Comparison of ENCODE assay signal across 1 cellular context in genomic region chr16:46689492-46690280, GRCh38.
TF ChIP-seq lines count a peak whose summit lies in the region.

ORC6 (plus strand) TSS chr16:46689659; CDS start chr16:46689706, 47 bp downstream.

TF ChIP-seq in K562, 482 proteins besides CTCF, POLR2A, EP300 and RAD21 (continued from another document and continues in another):
- TF ChIP-seq, protein P1, sequence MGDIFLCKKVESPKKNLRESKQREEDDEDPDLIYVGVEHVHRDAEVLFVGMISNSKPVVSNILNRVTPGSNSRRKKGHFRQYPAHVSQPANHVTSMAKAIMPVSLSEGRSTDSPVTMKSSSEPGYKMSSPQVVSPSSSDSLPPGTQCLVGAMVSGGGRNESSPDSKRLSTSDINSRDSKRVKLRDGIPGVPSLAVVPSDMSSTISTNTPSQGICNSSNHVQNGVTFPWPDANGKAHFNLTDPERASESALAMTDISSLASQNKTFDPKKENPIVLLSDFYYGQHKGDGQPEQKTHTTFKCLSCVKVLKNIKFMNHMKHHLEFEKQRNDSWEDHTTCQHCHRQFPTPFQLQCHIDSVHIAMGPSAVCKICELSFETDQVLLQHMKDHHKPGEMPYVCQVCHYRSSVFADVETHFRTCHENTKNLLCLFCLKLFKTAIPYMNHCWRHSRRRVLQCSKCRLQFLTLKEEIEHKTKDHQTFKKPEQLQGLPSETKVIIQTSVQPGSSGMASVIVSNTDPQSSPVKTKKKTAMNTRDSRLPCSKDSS (IDR thresholded peaks at IDR 0.05; ENCODE audit: low read depth, partially characterized antibody), result no peak
- TF ChIP-seq TARDBP (IDR thresholded peaks at IDR 0.05), result no peak
- no peak for TF ChIP-seq ZNF280B (CRISPR knock-in tag; IDR thresholded peaks at IDR 0.05)
- TF ChIP-seq SP1 (CRISPR knock-in tag; IDR thresholded peaks at IDR 0.05), result peak; percentile 56
- no peak for TF ChIP-seq ZNF561 (CRISPR knock-in tag; conservative IDR thresholded peaks at IDR 0.05)
- TF ChIP-seq SIN3B (IDR thresholded peaks at IDR 0.05; ENCODE audit: low read depth), result peak; percentile 45; the same call in 1 of the 2 replicates
- no peak for TF ChIP-seq ZKSCAN1 (IDR thresholded peaks at IDR 0.05; ENCODE audit: low read depth, low read length)
- no peak for TF ChIP-seq BACH1 (tag; IDR thresholded peaks at IDR 0.05)
- TF ChIP-seq PHB2 (IDR thresholded peaks at IDR 0.05; ENCODE audit: low read depth), result no peak
- TF ChIP-seq BCOR (IDR thresholded peaks at IDR 0.05), result no peak
- TF ChIP-seq ATF1 (CRISPR knock-in tag; IDR thresholded peaks at IDR 0.05), result no peak
- TF ChIP-seq ATF1 (tag; IDR thresholded peaks at IDR 0.05), result peak; percentile 16; the same call in 1 of the 2 replicates
- TF ChIP-seq RBM14 (IDR thresholded peaks at IDR 0.05; ENCODE audit: borderline replicate concordance, insufficient read depth, low read depth, low read length), result no peak
- TF ChIP-seq SP2 (IDR thresholded peaks at IDR 0.05; ENCODE audit: extremely low read depth, low read depth, low read length, poor library complexity, severe bottlenecking), result peak; percentile 52
- peak in 1 of 2 experiments; percentile 8; a peak in 2 of 4 replicates for TF ChIP-seq MNT (conservative IDR thresholded peaks at IDR 0.05)
- no peak for TF ChIP-seq ZSCAN32 (CRISPR knock-in tag; IDR thresholded peaks at IDR 0.05)
- TF ChIP-seq ETS2 (tag; IDR thresholded peaks at IDR 0.05; ENCODE audit: borderline replicate concordance, poor library complexity, severe bottlenecking), result no peak
- no peak for TF ChIP-seq ZBTB7A (IDR thresholded peaks at IDR 0.05; ENCODE audit: borderline replicate concordance, control insufficient read depth, low read depth, low read length)
- TF ChIP-seq POLR3G (IDR thresholded peaks at IDR 0.05; ENCODE audit: extremely low read depth, insufficient read length, insufficient replicate concordance), result no peak
- no peak for TF ChIP-seq NELFE (IDR thresholded peaks at IDR 0.05; ENCODE audit: insufficient read depth, insufficient read length)
- TF ChIP-seq CBX1 (IDR thresholded peaks at IDR 0.05; ENCODE audit: low read depth), result 0 out of 2 replicates have a peak, but pooled peaks have one; percentile 22
- peak; percentile 60; the same call in 1 of the 2 replicates for TF ChIP-seq GABPB1 (CRISPR knock-in tag; IDR thresholded peaks at IDR 0.05)
- TF ChIP-seq, protein P2, sequence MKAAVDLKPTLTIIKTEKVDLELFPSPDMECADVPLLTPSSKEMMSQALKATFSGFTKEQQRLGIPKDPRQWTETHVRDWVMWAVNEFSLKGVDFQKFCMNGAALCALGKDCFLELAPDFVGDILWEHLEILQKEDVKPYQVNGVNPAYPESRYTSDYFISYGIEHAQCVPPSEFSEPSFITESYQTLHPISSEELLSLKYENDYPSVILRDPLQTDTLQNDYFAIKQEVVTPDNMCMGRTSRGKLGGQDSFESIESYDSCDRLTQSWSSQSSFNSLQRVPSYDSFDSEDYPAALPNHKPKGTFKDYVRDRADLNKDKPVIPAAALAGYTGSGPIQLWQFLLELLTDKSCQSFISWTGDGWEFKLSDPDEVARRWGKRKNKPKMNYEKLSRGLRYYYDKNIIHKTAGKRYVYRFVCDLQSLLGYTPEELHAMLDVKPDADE (conservative IDR thresholded peaks at IDR 0.05; ENCODE audit: control insufficient read depth, low read depth, low read length), result peak; percentile 36; the same call in 1 of the 2 replicates
- peak; percentile 38; the same call in 1 of the 2 replicates for TF ChIP-seq RB1 (IDR thresholded peaks at IDR 0.05; ENCODE audit: low read depth)
- no peak for TF ChIP-seq ZFP30 (CRISPR knock-in tag; IDR thresholded peaks at IDR 0.05; ENCODE audit: borderline replicate concordance)
- TF ChIP-seq BRD9 (IDR thresholded peaks at IDR 0.05; ENCODE audit: low read depth, partially characterized antibody), result no peak
- TF ChIP-seq BHLHE40 (IDR thresholded peaks at IDR 0.05; ENCODE audit: low read length), result no peak
- no peak for TF ChIP-seq KDM4B (IDR thresholded peaks at IDR 0.05; ENCODE audit: borderline replicate concordance in 2 of 2, low read depth in 1 of 2)
- TF ChIP-seq SREBF1 (IDR thresholded peaks at IDR 0.05; ENCODE audit: borderline replicate concordance, low read depth, low read length), result no peak
- TF ChIP-seq FOXK2 (conservative IDR thresholded peaks at IDR 0.05 in 1 of 2, IDR thresholded peaks at IDR 0.05 in 1 of 2; ENCODE audit: low read depth in 2 of 2), result no peak
- TF ChIP-seq ZBTB33 (CRISPR knock-in tag; IDR thresholded peaks at IDR 0.05), result no peak
- no peak for TF ChIP-seq PURB (CRISPR knock-in tag; IDR thresholded peaks at IDR 0.05; ENCODE audit: low read depth)
- no peak for TF ChIP-seq ZNF431 (CRISPR knock-in tag; IDR thresholded peaks at IDR 0.05)
- TF ChIP-seq, protein P3, sequence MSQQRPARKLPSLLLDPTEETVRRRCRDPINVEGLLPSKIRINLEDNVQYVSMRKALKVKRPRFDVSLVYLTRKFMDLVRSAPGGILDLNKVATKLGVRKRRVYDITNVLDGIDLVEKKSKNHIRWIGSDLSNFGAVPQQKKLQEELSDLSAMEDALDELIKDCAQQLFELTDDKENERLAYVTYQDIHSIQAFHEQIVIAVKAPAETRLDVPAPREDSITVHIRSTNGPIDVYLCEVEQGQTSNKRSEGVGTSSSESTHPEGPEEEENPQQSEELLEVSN (IDR thresholded peaks at IDR 0.05; ENCODE audit: borderline replicate concordance in 1 of 2, extremely low read depth in 1 of 2, insufficient read depth in 1 of 2, insufficient read length in 1 of 2, low read depth in 1 of 2, low read length in 1 of 2, poor library complexity in 1 of 2, severe bottlenecking in 1 of 2), result peak; percentile 63 to 86
- TF ChIP-seq RBM22 (IDR thresholded peaks at IDR 0.05; ENCODE audit: low read depth, low read length, poor library complexity, severe bottlenecking), result no peak
- peak; percentile 85; the same call in 1 of the 2 replicates for TF ChIP-seq MBD2 (IDR thresholded peaks at IDR 0.05; ENCODE audit: borderline replicate concordance, low read depth)
- TF ChIP-seq NFE2 (IDR thresholded peaks at IDR 0.05; ENCODE audit: low read depth), result no peak
- TF ChIP-seq PHF8 (IDR thresholded peaks at IDR 0.05; ENCODE audit: borderline replicate concordance, low read length), result peak; percentile 67; the same call in 1 of the 2 replicates
- TF ChIP-seq HCFC1 (IDR thresholded peaks at IDR 0.05; ENCODE audit: low read depth, low read length), result peak; percentile 23; the same call in 1 of the 2 replicates
- no peak for TF ChIP-seq SMAD3 (CRISPR knock-in tag; conservative IDR thresholded peaks at IDR 0.05)
- peak; percentile 74 for TF ChIP-seq RBBP5 (IDR thresholded peaks at IDR 0.05; ENCODE audit: borderline replicate concordance, insufficient read depth, low read length, poor library complexity, severe bottlenecking)
- TF ChIP-seq ZNF146 (CRISPR knock-in tag; IDR thresholded peaks at IDR 0.05; ENCODE audit: unreplicated experiment), result no peak
- TF ChIP-seq, protein P4, sequence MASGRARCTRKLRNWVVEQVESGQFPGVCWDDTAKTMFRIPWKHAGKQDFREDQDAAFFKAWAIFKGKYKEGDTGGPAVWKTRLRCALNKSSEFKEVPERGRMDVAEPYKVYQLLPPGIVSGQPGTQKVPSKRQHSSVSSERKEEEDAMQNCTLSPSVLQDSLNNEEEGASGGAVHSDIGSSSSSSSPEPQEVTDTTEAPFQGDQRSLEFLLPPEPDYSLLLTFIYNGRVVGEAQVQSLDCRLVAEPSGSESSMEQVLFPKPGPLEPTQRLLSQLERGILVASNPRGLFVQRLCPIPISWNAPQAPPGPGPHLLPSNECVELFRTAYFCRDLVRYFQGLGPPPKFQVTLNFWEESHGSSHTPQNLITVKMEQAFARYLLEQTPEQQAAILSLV (tag; IDR thresholded peaks at IDR 0.05), result no peak
- TF ChIP-seq KDM2B (CRISPR knock-in tag; IDR thresholded peaks at IDR 0.05), result no peak
- TF ChIP-seq RFX1 (IDR thresholded peaks at IDR 0.05), result no peak
- TF ChIP-seq, protein P5, sequence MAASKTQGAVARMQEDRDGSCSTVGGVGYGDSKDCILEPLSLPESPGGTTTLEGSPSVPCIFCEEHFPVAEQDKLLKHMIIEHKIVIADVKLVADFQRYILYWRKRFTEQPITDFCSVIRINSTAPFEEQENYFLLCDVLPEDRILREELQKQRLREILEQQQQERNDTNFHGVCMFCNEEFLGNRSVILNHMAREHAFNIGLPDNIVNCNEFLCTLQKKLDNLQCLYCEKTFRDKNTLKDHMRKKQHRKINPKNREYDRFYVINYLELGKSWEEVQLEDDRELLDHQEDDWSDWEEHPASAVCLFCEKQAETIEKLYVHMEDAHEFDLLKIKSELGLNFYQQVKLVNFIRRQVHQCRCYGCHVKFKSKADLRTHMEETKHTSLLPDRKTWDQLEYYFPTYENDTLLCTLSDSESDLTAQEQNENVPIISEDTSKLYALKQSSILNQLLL (CRISPR knock-in tag; IDR thresholded peaks at IDR 0.05; ENCODE audit: borderline replicate concordance), result no peak
- TF ChIP-seq ZNF830 (CRISPR knock-in tag; IDR thresholded peaks at IDR 0.05), result no peak
- TF ChIP-seq ZNF584 (CRISPR knock-in tag; IDR thresholded peaks at IDR 0.05; ENCODE audit: low read depth), result no peak
- TF ChIP-seq ZBTB1 (CRISPR knock-in tag; IDR thresholded peaks at IDR 0.05; ENCODE audit: borderline replicate concordance, low read depth), result no peak
- TF ChIP-seq ZBTB2 (IDR thresholded peaks at IDR 0.05), result peak; percentile 97
- peak; percentile 84 for TF ChIP-seq NFYB (IDR thresholded peaks at IDR 0.05; ENCODE audit: extremely low read depth, insufficient read length)
- TF ChIP-seq NCOA2 (IDR thresholded peaks at IDR 0.05; ENCODE audit: partially characterized antibody in 2 of 2), result no peak
- TF ChIP-seq ZFX (CRISPR knock-in tag; IDR thresholded peaks at IDR 0.05), result peak; percentile 82
- no peak for TF ChIP-seq SMARCA4 (IDR thresholded peaks at IDR 0.05)
- TF ChIP-seq CEBPG (CRISPR knock-in tag; IDR thresholded peaks at IDR 0.05), result no peak
- TF ChIP-seq CEBPG (tag; conservative IDR thresholded peaks at IDR 0.05 in 1 of 2, IDR thresholded peaks at IDR 0.05 in 1 of 2), result no peak
- TF ChIP-seq THAP12 (CRISPR knock-in tag; IDR thresholded peaks at IDR 0.05), result 0 out of 2 replicates have a peak, but pooled peaks have one; percentile 10
- TF ChIP-seq FOS (IDR thresholded peaks at IDR 0.05; ENCODE audit: extremely low read depth, insufficient read length), result peak; percentile 81
